22 cellular contexts compared by ENCODE assay signal in the genomic region with DNA sequence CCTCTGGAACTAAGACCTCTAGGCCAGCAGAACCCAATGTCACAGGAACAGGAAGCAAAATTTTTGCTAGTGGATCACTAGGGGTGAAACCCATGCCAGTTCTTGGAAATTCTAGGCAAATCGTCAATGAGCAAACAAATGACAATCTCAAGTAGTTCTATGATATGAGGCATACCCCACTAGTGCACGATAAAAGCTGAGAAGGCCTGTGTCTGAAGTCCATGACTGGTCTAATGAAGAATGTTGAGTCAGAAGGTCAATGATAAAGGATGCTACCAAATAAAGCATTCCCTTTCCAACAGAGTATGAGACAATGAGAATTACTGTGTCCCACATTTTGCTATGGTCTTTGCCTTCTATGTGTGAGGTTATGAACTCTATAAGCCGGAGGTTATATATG.
"Had no signal": no experiment of that assay in that cellular context is flagged by ENCODE, and none has a peak within 500 bp of the region (broad histone marks: within the 10 kb centered on the region; RNA-seq: fewer than 3 reads in every experiment).

No MANE protein-coding gene starts in this region.

- H3K4me3 Mint-ChIP-seq: activated CD4-positive, alpha-beta memory T cell treated with anti-CD3 and anti-CD28 coated beads for 36 hours; activated naive CD4-positive, alpha-beta T cell treated with anti-CD3 and anti-CD28 coated beads, Interleukin-2, amount 10 ng/mL, durations not matched to agents 7 days and 5 days; activated T-cell treated with anti-CD3 and anti-CD28 coated beads, Interleukin-2, amount 50 U/mL, for 72 hours; brain; central memory CD8-positive, alpha-beta T cell; naive B cell; stimulated activated naive CD8-positive, alpha-beta T cell treated with anti-CD3 and anti-CD28 coated beads, Interleukin-15, amount 100 ng/mL, for 72 hours had no signal

- H3K9me3 Mint-ChIP-seq: activated CD4-positive, alpha-beta memory T cell treated with anti-CD3 and anti-CD28 coated beads for 36 hours; activated naive CD4-positive, alpha-beta T cell treated with anti-CD3 and anti-CD28 coated beads, Interleukin-2, amount 10 ng/mL, durations not matched to agents 7 days and 5 days; activated T-cell treated with anti-CD3 and anti-CD28 coated beads, Interleukin-2, amount 50 U/mL, for 72 hours; central memory CD8-positive, alpha-beta T cell had no signal

- H3K4me2 ChIP-seq: smooth muscle cell had no signal

- H3K27ac Mint-ChIP-seq: activated CD4-positive, alpha-beta memory T cell treated with anti-CD3 and anti-CD28 coated beads for 36 hours; activated naive CD4-positive, alpha-beta T cell treated with anti-CD3 and anti-CD28 coated beads, Interleukin-2, amount 10 ng/mL, durations not matched to agents 7 days and 5 days; activated T-cell treated with anti-CD3 and anti-CD28 coated beads, Interleukin-2, amount 50 U/mL, for 72 hours; brain; stimulated activated naive CD8-positive, alpha-beta T cell treated with anti-CD3 and anti-CD28 coated beads, Interleukin-15, amount 100 ng/mL, for 72 hours had no signal

- ATAC-seq: activated T-cell treated with anti-CD3 and anti-CD28 coated beads, Interleukin-2, amount 50 U/mL, for 72 hours; heart right ventricle; left lobe of liver; lower lobe of right lung; sciatic nerve; stimulated activated naive CD8-positive, alpha-beta T cell treated with anti-CD3 and anti-CD28 coated beads, Interleukin-15, amount 100 ng/mL, for 72 hours had no signal

- FAIRE-seq: keratinocyte had no signal

- H3K27me3 ChIP-seq: colonic mucosa, esophagus muscularis mucosa, heart right ventricle, tibial artery had no signal

- H3K36me3 Mint-ChIP-seq: activated CD4-positive, alpha-beta memory T cell treated with anti-CD3 and anti-CD28 coated beads for 36 hours; activated naive CD4-positive, alpha-beta T cell treated with anti-CD3 and anti-CD28 coated beads, Interleukin-2, amount 10 ng/mL, durations not matched to agents 7 days and 5 days; brain; naive B cell had no signal

- DNase-seq: activated CD4-positive, alpha-beta memory T cell treated with anti-CD3 and anti-CD28 coated beads for 36 hours; activated CD4-positive, alpha-beta T cell treated with anti-CD3 and anti-CD28 coated beads for 48 hours; activated effector memory CD4-positive, alpha-beta T cell treated with anti-CD3 and anti-CD28 coated beads, Interleukin-2, amount 50 U/mL, for 16 hours; activated naive CD4-positive, alpha-beta T cell treated with anti-CD3 and anti-CD28 coated beads, Interleukin-2, amount 10 ng/mL, durations not matched to agents 7 days and 5 days; activated T-cell treated with anti-CD3 and anti-CD28 coated beads, Interleukin-2, amount 50 U/mL, for 72 hours; colonic mucosa; dorsolateral prefrontal cortex; heart right ventricle; lower lobe of right lung; naive B cell; occipital lobe; stimulated activated CD4-positive, alpha-beta T cell treated with anti-CD3 and anti-CD28 coated beads, Interleukin-2, amount 100 ng/mL, for 48 hours; stimulated activated naive CD8-positive, alpha-beta T cell treated with anti-CD3 and anti-CD28 coated beads, Interleukin-15, amount 100 ng/mL, for 72 hours; T-helper 9 cell; tibial artery had no signal

- H3K9me3 ChIP-seq: colonic mucosa, esophagus muscularis mucosa, lower lobe of right lung, tibial artery had no signal

- H3K4me1 Mint-ChIP-seq: activated naive CD4-positive, alpha-beta T cell treated with anti-CD3 and anti-CD28 coated beads, Interleukin-2, amount 10 ng/mL, durations not matched to agents 7 days and 5 days; central memory CD8-positive, alpha-beta T cell; naive B cell; stimulated activated naive CD8-positive, alpha-beta T cell treated with anti-CD3 and anti-CD28 coated beads, Interleukin-15, amount 100 ng/mL, for 72 hours had no signal

- H3K27me3 Mint-ChIP-seq: activated CD4-positive, alpha-beta memory T cell treated with anti-CD3 and anti-CD28 coated beads for 36 hours; activated naive CD4-positive, alpha-beta T cell treated with anti-CD3 and anti-CD28 coated beads, Interleukin-2, amount 10 ng/mL, durations not matched to agents 7 days and 5 days; brain; central memory CD8-positive, alpha-beta T cell; stimulated activated naive CD8-positive, alpha-beta T cell treated with anti-CD3 and anti-CD28 coated beads, Interleukin-15, amount 100 ng/mL, for 72 hours had no signal

- H3K4me3 ChIP-seq: colonic mucosa, dorsolateral prefrontal cortex, esophagus muscularis mucosa, heart right ventricle, lower lobe of right lung, smooth muscle cell, tibial artery had no signal

- H3K36me3 ChIP-seq: colonic mucosa, esophagus muscularis mucosa, heart right ventricle, lower lobe of right lung, tibial artery had no signal

- H3K4me1 ChIP-seq: colonic mucosa, esophagus muscularis mucosa, heart right ventricle, lower lobe of right lung, tibial artery had no signal

- H3K27ac ChIP-seq: colonic mucosa, dorsolateral prefrontal cortex, esophagus muscularis mucosa, heart right ventricle, lower lobe of right lung, tibial artery had no signal
